In the genomic region with DNA sequence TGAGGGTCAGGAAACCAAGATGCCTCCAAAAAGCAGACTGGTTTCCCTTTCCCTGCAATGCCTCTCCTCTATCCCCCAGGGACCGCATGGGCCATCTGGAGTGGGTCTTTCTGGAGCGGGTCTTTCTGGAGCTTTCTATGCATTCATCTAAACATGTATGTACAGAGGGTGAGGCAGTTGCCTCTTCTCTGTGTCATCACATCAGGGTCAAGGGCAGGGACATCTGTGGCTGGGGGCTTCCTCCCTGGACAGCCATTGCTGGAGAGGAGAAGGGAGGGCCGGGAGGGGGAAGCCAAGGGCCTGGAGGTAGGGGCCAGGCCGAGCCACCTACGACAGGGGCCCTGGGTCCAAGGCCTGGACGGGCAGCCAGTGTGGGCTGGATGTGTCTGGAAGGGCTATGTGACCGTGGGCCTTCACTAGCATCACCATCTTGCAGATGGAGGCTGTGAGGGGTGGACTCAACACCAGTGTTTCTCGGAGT, we compare ENCODE assay signal across 8 cellular contexts. TPM values are rescaled to one million over a fixed set of nuclear protein-coding genes. Genes with fewer than 3 reads are reported as not detected.
DNase-seq lines count a peak whose midpoint lies in the region; ATAC-seq and TF ChIP-seq lines count a peak whose summit lies in the region.

No MANE protein-coding gene starts in this region.

- DNase-seq in AG10803 (ENCODE audit: low read depth): no peak
- DNase-seq in HL-60 (ENCODE audit: low read depth in 1 of 2, low spot score in 1 of 2): no peak
- DNase-seq in activated naive CD4-positive, alpha-beta T cell treated with anti-CD3 and anti-CD28 coated beads, Interleukin-2, amount 50 U/mL, for 72 hours (ENCODE audit: low spot score in 2 of 2): no peak
- no peak for DNase-seq in mesothelial cell of epicardium (ENCODE audit: low spot score in 2 of 2, unreplicated experiment in 2 of 2)

- ATAC-seq in activated naive CD4-positive, alpha-beta T cell treated with anti-CD3 and anti-CD28 coated beads, Interleukin-2, amount 50 U/mL, for 72 hours: no peak
- ATAC-seq in GM18519 (IDR thresholded peaks at IDR 0.05; ENCODE audit: low FRiP score, unreplicated experiment) (no peak), HG03097 (IDR thresholded peaks at IDR 0.05; ENCODE audit: low FRiP score, unreplicated experiment) (no peak), HG03196 (IDR thresholded peaks at IDR 0.05; ENCODE audit: unreplicated experiment) (no peak), HG03432 (IDR thresholded peaks at IDR 0.05; ENCODE audit: unreplicated experiment) (no peak)

- H3K27me3 ChIP-seq in HL-60 (ENCODE audit: insufficient read depth, poor library complexity, severe bottlenecking): no peaks in the 10 kb centered on the region

- peaks cover 11 to 26% of the 10 kb centered on the region in 2 donors for H3K36me3 Mint-ChIP-seq in activated naive CD4-positive, alpha-beta T cell treated with anti-CD3 and anti-CD28 coated beads, Interleukin-2, amount 50 U/mL, for 72 hours
- H3K36me3 Mint-ChIP-seq in mesothelial cell of epicardium: peaks cover 1% of the 10 kb centered on the region

- peak overlapping the region; percentile 77 for H3K27ac ChIP-seq in HL-60 (replicated peaks)

- peak overlapping the region; percentile 64 for H3K4me3 ChIP-seq in AG10803 (ENCODE audit: low read length)
- H3K4me3 ChIP-seq in HL-60 (replicated peaks; ENCODE audit: insufficient read depth, low read length): peak overlapping the region; percentile 83

- no peaks in the 10 kb centered on the region for H3K9me3 Mint-ChIP-seq in activated naive CD4-positive, alpha-beta T cell treated with anti-CD3 and anti-CD28 coated beads, Interleukin-2, amount 50 U/mL, for 72 hours
- peaks cover 3% of the 10 kb centered on the region for H3K9me3 Mint-ChIP-seq in mesothelial cell of epicardium

- no peaks in the 10 kb centered on the region for H3K27me3 Mint-ChIP-seq in mesothelial cell of epicardium (ENCODE audit: low read depth)

- peak overlapping the region; percentile 89 to 97 for H3K27ac Mint-ChIP-seq in activated naive CD4-positive, alpha-beta T cell treated with anti-CD3 and anti-CD28 coated beads, Interleukin-2, amount 50 U/mL, for 72 hours
- peak overlapping the region; percentile 64 for H3K27ac Mint-ChIP-seq in mesothelial cell of epicardium

- H3K4me1 Mint-ChIP-seq in mesothelial cell of epicardium: peaks cover 9% of the 10 kb centered on the region

- TF ChIP-seq CTCF in AG10803 (conservative IDR thresholded peaks at IDR 0.05; ENCODE audit: low read length) (no peak), HL-60 (IDR thresholded peaks at IDR 0.05; ENCODE audit: insufficient read depth, low read length) (no peak), mesothelial cell of epicardium (IDR thresholded peaks at IDR 0.05; ENCODE audit: unreplicated experiment) (no peak)

- no peak overlapping the region for H3K4me3 Mint-ChIP-seq in mesothelial cell of epicardium

RNA-seq across cellular contexts. Expression of gene ADCY7, which starts 0.8 kb away (rescaled TPM):
- total RNA-seq in activated naive CD4-positive, alpha-beta T cell treated with anti-CD3 and anti-CD28 coated beads, Interleukin-2, amount 50 U/mL, for 72 hours: 100 to 1,000 TPM in 1 of 2 donors, 10 to 100 TPM in 1; 78.5 to 104 TPM
- total RNA-seq in mesothelial cell of epicardium: 23.5 to 25.7 TPM (median 24.8 TPM) in 3 replicates
